Comparison of ENCODE assay signal across 21 cellular contexts in the genomic region with DNA sequence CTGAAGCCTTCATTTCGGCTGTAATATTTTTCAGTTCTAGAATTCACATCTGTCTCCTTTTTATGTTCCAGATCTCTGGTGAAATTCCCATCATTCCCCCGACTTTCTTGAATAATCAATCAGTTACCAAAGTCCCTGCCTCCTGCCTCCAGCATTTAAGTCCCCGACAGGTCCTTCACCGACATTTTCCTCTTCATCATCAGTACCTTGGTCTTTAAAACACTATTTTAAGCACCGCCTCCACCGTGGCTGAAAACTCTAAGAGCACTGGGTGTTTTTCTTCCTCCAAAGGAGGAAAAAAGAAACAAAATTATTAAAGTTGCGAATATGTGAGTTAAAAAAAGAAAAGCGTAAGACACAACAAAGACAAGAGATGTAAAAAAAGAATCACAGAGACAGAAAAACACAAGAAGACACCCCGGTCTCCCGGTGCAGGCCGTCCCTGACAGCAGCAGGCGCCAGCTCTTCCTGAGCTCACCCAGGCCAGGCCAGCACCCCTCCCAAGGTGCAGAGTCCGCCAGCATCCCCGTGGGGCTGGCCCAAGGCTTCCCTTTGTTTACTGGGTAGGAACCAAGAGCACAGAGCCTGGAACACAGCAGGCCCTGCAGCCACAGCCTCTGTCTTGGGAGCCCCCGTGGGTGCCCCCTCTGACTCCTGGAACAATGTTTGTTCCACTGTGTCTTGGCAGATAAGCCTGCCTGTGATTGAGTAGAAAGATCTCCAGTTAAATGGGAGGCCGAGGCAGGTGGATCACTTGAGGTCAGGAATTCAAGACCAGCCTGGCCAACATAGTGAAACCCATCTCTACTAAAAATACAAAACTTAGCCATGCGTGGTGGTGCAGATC. TPM values are rescaled to one million over a fixed set of nuclear protein-coding genes. Genes with fewer than 3 reads are reported as not detected.
DNase-seq lines count a peak whose midpoint lies in the region; ATAC-seq, FAIRE-seq and TF ChIP-seq lines count a peak whose summit lies in the region.
"Had no signal": no experiment of that assay in that cellular context is flagged by ENCODE, and none has a peak within 500 bp of the region (broad histone marks: within the 10 kb centered on the region; RNA-seq: fewer than 3 reads in every experiment).

No MANE protein-coding gene starts in this region.

- TF ChIP-seq POLR2A in HepG2 (IDR thresholded peaks at IDR 0.05; ENCODE audit: insufficient read depth in 1 of 2, low read depth in 2 of 2, low read length in 2 of 2): no peak

- peak; percentile 61; the same call in 1 of the 2 replicates for TF ChIP-seq RAD21 in HepG2 (CRISPR knock-in tag; IDR thresholded peaks at IDR 0.05)

- H3K4me2 ChIP-seq in HepG2 (ENCODE audit: low read depth, low read length): peak overlapping the region; percentile 44

- POLR2A ChIA-PET in HepG2 (lab: Yijun Ruan, JAX): interaction anchor here (0.6 kb wide), 1 partner anchor 13 kb away, joined by 3 read pairs; no protein-coding TSS in a partner anchor

- WGBS in HepG2 (ENCODE audit: low lambda C conversion rate): 45% methylated on average over 13 of the region's 17 CpGs

- no peaks in the 10 kb centered on the region for H3K27me3 Mint-ChIP-seq in activated naive CD4-positive, alpha-beta T cell treated with anti-CD3 and anti-CD28 coated beads, Interleukin-2, amount 10 ng/mL, durations not matched to agents 7 days and 5 days
- no peaks in the 10 kb centered on the region for H3K27me3 Mint-ChIP-seq in activated T-helper 2 cell treated with anti-CD3 and anti-CD28 coated beads, Interferon-gamma antibody, Interleukin-2, Interleukin-4, amounts not matched to agents 10 μg/mL and 5 μg/mL and 100 μg/mL, durations not matched to agents 14 hours and 24 hours and 36 hours (ENCODE audit: low read depth)
- no peaks in the 10 kb centered on the region for H3K27me3 Mint-ChIP-seq in stimulated activated naive CD8-positive, alpha-beta T cell treated with anti-CD3 and anti-CD28 coated beads, Interleukin-15, amount 100 ng/mL, for 72 hours
- H3K27me3 Mint-ChIP-seq in T-helper 2 cell treated with Interferon-gamma antibody and Interleukin-4, amounts not matched to agents 5 μg/mL and 100 μg/mL, for 36 hours (ENCODE audit: low read depth): no peaks in the 10 kb centered on the region

- H3K4me1 ChIP-seq in HepG2 (ENCODE audit: insufficient read depth, low read length): peaks cover 22% of the 10 kb centered on the region

- ATAC-seq in activated naive CD4-positive, alpha-beta T cell treated with anti-CD3 and anti-CD28 coated beads, Interleukin-2, amount 50 U/mL, for 72 hours: no peak
- ATAC-seq in HepG2 (peak; percentile 98), GM21381 (IDR thresholded peaks at IDR 0.05; ENCODE audit: unreplicated experiment) (no peak), GM21576 (IDR thresholded peaks at IDR 0.05; ENCODE audit: unreplicated experiment) (no peak)
- no peak for ATAC-seq in stimulated activated naive CD8-positive, alpha-beta T cell treated with anti-CD3 and anti-CD28 coated beads, Interleukin-15, amount 100 ng/mL, for 72 hours

- no peak overlapping the region; the same call in 1 of the 2 replicates for H3K9ac ChIP-seq in HepG2 (ENCODE audit: insufficient read depth, low read depth, low read length)

- H3K36me3 ChIP-seq in HepG2 (replicated peaks in 1 of 2; ENCODE audit: control insufficient read depth in 1 of 2, insufficient read depth in 2 of 2, low read length in 2 of 2): peaks cover 7 to 25% of the 10 kb centered on the region in 2 experiments

- CTCF ChIA-PET in activated naive CD4-positive, alpha-beta T cell treated with anti-CD3 and anti-CD28 coated beads, Interleukin-2, amount 10 ng/mL, durations not matched to agents 7 days and 5 days (lab: Charles Lee): no interaction called here
- CTCF ChIA-PET in HepG2 (lab: Yijun Ruan, JAX; ENCODE audit: low intra/inter-chr PET ratio, low total read pairs): no interaction called here

- no peak for TF ChIP-seq EP300 in HepG2 (IDR thresholded peaks at IDR 0.05; ENCODE audit: low read depth in 2 of 2, low read length in 2 of 2)
- no peak for TF ChIP-seq EP300 in HepG2 (CRISPR knock-in tag; IDR thresholded peaks at IDR 0.05; ENCODE audit: borderline replicate concordance)

- H2AFZ ChIP-seq in HepG2 (ENCODE audit: low read length): no peak overlapping the region

- peak; percentile 36 for TF ChIP-seq CTCF in HepG2 (CRISPR knock-in tag; IDR thresholded peaks at IDR 0.05)

- no peaks in the 10 kb centered on the region for H4K20me1 ChIP-seq in HepG2 (ENCODE audit: insufficient read depth, low read length)

- no peaks in the 10 kb centered on the region for H3K9me3 Mint-ChIP-seq in activated naive CD4-positive, alpha-beta T cell treated with anti-CD3 and anti-CD28 coated beads, Interleukin-2, amount 10 ng/mL, durations not matched to agents 7 days and 5 days
- H3K9me3 Mint-ChIP-seq in activated naive CD4-positive, alpha-beta T cell treated with anti-CD3 and anti-CD28 coated beads, Interleukin-2, amount 50 U/mL, for 72 hours: no peaks in the 10 kb centered on the region
- no peaks in the 10 kb centered on the region for H3K9me3 Mint-ChIP-seq in activated T-helper 2 cell treated with anti-CD3 and anti-CD28 coated beads, Interferon-gamma antibody, Interleukin-2, Interleukin-4, amounts not matched to agents 10 μg/mL and 5 μg/mL and 100 μg/mL, durations not matched to agents 14 hours and 24 hours and 36 hours
- H3K9me3 Mint-ChIP-seq in stimulated activated naive CD8-positive, alpha-beta T cell treated with anti-CD3 and anti-CD28 coated beads, Interleukin-15, amount 100 ng/mL, for 72 hours: no peaks in the 10 kb centered on the region
- H3K9me3 Mint-ChIP-seq in T-helper 2 cell treated with Interferon-gamma antibody and Interleukin-4, amounts not matched to agents 5 μg/mL and 100 μg/mL, for 36 hours: no peaks in the 10 kb centered on the region

- no peak overlapping the region for H3K4me3 Mint-ChIP-seq in activated naive CD4-positive, alpha-beta T cell treated with anti-CD3 and anti-CD28 coated beads, Interleukin-2, amount 10 ng/mL, durations not matched to agents 7 days and 5 days
- H3K4me3 Mint-ChIP-seq in activated T-helper 2 cell treated with anti-CD3 and anti-CD28 coated beads, Interferon-gamma antibody, Interleukin-2, Interleukin-4, amounts not matched to agents 10 μg/mL and 5 μg/mL and 100 μg/mL, durations not matched to agents 14 hours and 24 hours and 36 hours (ENCODE audit: low read depth): no peak overlapping the region
- no peak overlapping the region for H3K4me3 Mint-ChIP-seq in stimulated activated naive CD8-positive, alpha-beta T cell treated with anti-CD3 and anti-CD28 coated beads, Interleukin-15, amount 100 ng/mL, for 72 hours
- H3K4me3 Mint-ChIP-seq in T-helper 2 cell treated with Interferon-gamma antibody and Interleukin-4, amounts not matched to agents 5 μg/mL and 100 μg/mL, for 36 hours: no peak overlapping the region

- DNase-seq in activated naive CD4-positive, alpha-beta T cell treated with anti-CD3 and anti-CD28 coated beads, Interleukin-2, amount 10 ng/mL, durations not matched to agents 7 days and 5 days: no peak
- DNase-seq in activated naive CD4-positive, alpha-beta T cell treated with anti-CD3 and anti-CD28 coated beads, Interleukin-2, amount 50 U/mL, for 72 hours (ENCODE audit: low spot score in 2 of 2): no peak
- DNase-seq in activated T-helper 2 cell treated with anti-CD3 and anti-CD28 coated beads, Interferon-gamma antibody, Interleukin-2, Interleukin-4, amounts not matched to agents 10 μg/mL and 5 μg/mL and 100 μg/mL, durations not matched to agents 14 hours and 24 hours and 36 hours (ENCODE audit: low spot score): no peak
- DNase-seq in HepG2 (ENCODE audit: low spot score): peak; percentile 72
- no peak for DNase-seq in stimulated activated naive CD8-positive, alpha-beta T cell treated with anti-CD3 and anti-CD28 coated beads, Interleukin-15, amount 100 ng/mL, for 72 hours
- no peak for DNase-seq in T-helper 2 cell treated with Interferon-gamma antibody and Interleukin-4, amounts not matched to agents 5 μg/mL and 100 μg/mL, for 36 hours (ENCODE audit: low spot score)
- DNase-seq: GF-D8; GOT3; KG1; NCI-H1436 treated with DMSO at 0.1 percent for 48 hours; NCI-H2029 treated with DMSO at 0.1 percent for 48 hours; NCI-H2171 treated with DMSO at 0.1 percent for 48 hours; NCI-H446 treated with DMSO at 0.1 percent for 48 hours; NK-92 treated with Interleukin-12 subunit alpha and Interleukin-12 subunit beta, amount 100 ng/mL, for 24 hours had no signal

- peaks cover 62% of the 10 kb centered on the region for H3K36me3 Mint-ChIP-seq in activated naive CD4-positive, alpha-beta T cell treated with anti-CD3 and anti-CD28 coated beads, Interleukin-2, amount 10 ng/mL, durations not matched to agents 7 days and 5 days
- H3K36me3 Mint-ChIP-seq in activated naive CD4-positive, alpha-beta T cell treated with anti-CD3 and anti-CD28 coated beads, Interleukin-2, amount 50 U/mL, for 72 hours: peaks cover 26 to 34% of the 10 kb centered on the region in 2 donors
- H3K36me3 Mint-ChIP-seq in activated T-helper 2 cell treated with anti-CD3 and anti-CD28 coated beads, Interferon-gamma antibody, Interleukin-2, Interleukin-4, amounts not matched to agents 10 μg/mL and 5 μg/mL and 100 μg/mL, durations not matched to agents 14 hours and 24 hours and 36 hours (ENCODE audit: low read depth): peaks cover 73% of the 10 kb centered on the region
- H3K36me3 Mint-ChIP-seq in T-helper 2 cell treated with Interferon-gamma antibody and Interleukin-4, amounts not matched to agents 5 μg/mL and 100 μg/mL, for 36 hours (ENCODE audit: low read depth): peaks cover 55% of the 10 kb centered on the region

- H3K27ac Mint-ChIP-seq in activated naive CD4-positive, alpha-beta T cell treated with anti-CD3 and anti-CD28 coated beads, Interleukin-2, amount 10 ng/mL, durations not matched to agents 7 days and 5 days: peak overlapping the region; percentile 8
- peak overlapping the region in 1 of 2 donors; percentile 47 for H3K27ac Mint-ChIP-seq in activated naive CD4-positive, alpha-beta T cell treated with anti-CD3 and anti-CD28 coated beads, Interleukin-2, amount 50 U/mL, for 72 hours
- peak overlapping the region; percentile 7 for H3K27ac Mint-ChIP-seq in activated T-helper 2 cell treated with anti-CD3 and anti-CD28 coated beads, Interferon-gamma antibody, Interleukin-2, Interleukin-4, amounts not matched to agents 10 μg/mL and 5 μg/mL and 100 μg/mL, durations not matched to agents 14 hours and 24 hours and 36 hours
- H3K27ac Mint-ChIP-seq in stimulated activated naive CD8-positive, alpha-beta T cell treated with anti-CD3 and anti-CD28 coated beads, Interleukin-15, amount 100 ng/mL, for 72 hours: peak overlapping the region; percentile 23 to 91
- no peak overlapping the region for H3K27ac Mint-ChIP-seq in T-helper 2 cell treated with Interferon-gamma antibody and Interleukin-4, amounts not matched to agents 5 μg/mL and 100 μg/mL, for 36 hours

- H3K79me2 ChIP-seq in HepG2 (ENCODE audit: insufficient read depth, low read length): no peaks in the 10 kb centered on the region

- no peaks in the 10 kb centered on the region for H3K9me3 ChIP-seq in HepG2 (ENCODE audit: low read length)

- BruUV-seq in HepG2 (replicated peaks; lab: Mats Ljungman, UMichigan): TSS peak; percentile 24

- H3K4me3 ChIP-seq in HepG2 (replicated peaks in 1 of 3; ENCODE audit: insufficient read depth in 1 of 3, low read depth in 2 of 3, low read length in 3 of 3): no peak overlapping the region
- H3K4me3 ChIP-seq: BLaER1 treated with 17β-estradiol and CSF1 and Interleukin-3, amounts not matched to agents 10 nM and 100 nM had no signal

- in situ Hi-C loops in HepG2 (cut with HindIII; ENCODE audit: extremely low pct_ligation_motif_present, low pct_unique_long_range_greater_than_20kb): no loop called here

- H3K4me1 Mint-ChIP-seq in activated naive CD4-positive, alpha-beta T cell treated with anti-CD3 and anti-CD28 coated beads, Interleukin-2, amount 10 ng/mL, durations not matched to agents 7 days and 5 days: peaks cover 28% of the 10 kb centered on the region
- peaks cover 23% of the 10 kb centered on the region for H3K4me1 Mint-ChIP-seq in activated T-helper 2 cell treated with anti-CD3 and anti-CD28 coated beads, Interferon-gamma antibody, Interleukin-2, Interleukin-4, amounts not matched to agents 10 μg/mL and 5 μg/mL and 100 μg/mL, durations not matched to agents 14 hours and 24 hours and 36 hours (ENCODE audit: low read depth)
- peaks cover 30% of the 10 kb centered on the region for H3K4me1 Mint-ChIP-seq in stimulated activated naive CD8-positive, alpha-beta T cell treated with anti-CD3 and anti-CD28 coated beads, Interleukin-15, amount 100 ng/mL, for 72 hours
- H3K4me1 Mint-ChIP-seq in T-helper 2 cell treated with Interferon-gamma antibody and Interleukin-4, amounts not matched to agents 5 μg/mL and 100 μg/mL, for 36 hours (ENCODE audit: low read depth): peaks cover 20% of the 10 kb centered on the region

- H3K27me3 ChIP-seq in HepG2 (ENCODE audit: control insufficient read depth in 1 of 2, insufficient read depth in 2 of 2, low read length in 2 of 2): no peaks in the 10 kb centered on the region
- H3K27me3 ChIP-seq: BLaER1 treated with 17β-estradiol and CSF1 and Interleukin-3, amounts not matched to agents 10 nM and 100 nM had no signal

- peak; percentile 86 for FAIRE-seq in HepG2 (lab: Jason Lieb, UNC)
- FAIRE-seq: A204.1, GM12891, GM18507 had no signal

- peak overlapping the region; percentile 56 for H3K27ac ChIP-seq in HepG2 (ENCODE audit: extremely low read length, insufficient read depth, low read length)

- intact Hi-C loops in activated T-helper 2 cell treated with anti-CD3 and anti-CD28 coated beads, Interferon-gamma antibody, Interleukin-2, Interleukin-4, amounts not matched to agents 10 μg/mL and 5 μg/mL and 100 μg/mL, durations not matched to agents 14 hours and 24 hours and 36 hours (cut with micrococcal nuclease): no loop called here
- intact Hi-C loops in HepG2 (cut with micrococcal nuclease; ENCODE audit: unreplicated experiment): loop anchor here (1.0 kb wide), 1 partner anchor 61 kb away; no protein-coding TSS in a partner anchor

RNA-seq across cellular contexts. Expression of gene CPLX1, which starts 49.3 kb away (rescaled TPM):
- total RNA-seq in activated naive CD4-positive, alpha-beta T cell treated with anti-CD3 and anti-CD28 coated beads, Interleukin-2, amount 50 U/mL, for 72 hours: 1 to 10 TPM in 1 of 2 donors, under 1 TPM in 1; 0.11 to 1.9 TPM
- 0.64 and 0.74 TPM in 2 replicates for total RNA-seq in activated T-helper 2 cell treated with anti-CD3 and anti-CD28 coated beads, Interferon-gamma antibody, Interleukin-2, Interleukin-4, amounts not matched to agents 10 μg/mL and 5 μg/mL and 100 μg/mL, durations not matched to agents 14 hours and 24 hours and 36 hours
- total RNA-seq in HepG2 (2016; rRNA removed; fragmentation: Illumina TruSeq; extraction: Trizol): 0.18 and 0.36 TPM in 2 replicates
- 0.30 TPM in 1 of 2 replicates, not detected in the other for total RNA-seq in HepG2 (2016; cell fraction: cytosol; rRNA removed; fragmentation: Illumina TruSeq; extraction: Trizol; ENCODE audit: low read depth)
- total RNA-seq in HepG2 (2016; cell fraction: insoluble cytoplasmic fraction; rRNA removed; fragmentation: Illumina TruSeq; extraction: Trizol): 0.16 and 0.24 TPM in 2 replicates
- total RNA-seq in HepG2 (2016; cell fraction: membrane; rRNA removed; fragmentation: Illumina TruSeq; extraction: Trizol): 0.37 and 0.48 TPM in 2 replicates
- not detected in 2 replicates for total RNA-seq in HepG2 (2016; cell fraction: nucleus; rRNA removed; fragmentation: Illumina TruSeq; extraction: Trizol)
- polyA plus RNA-seq in HepG2 (2011; rRNA removed): 0.18 and 0.57 TPM in 2 replicates
- 0.08 and 0.18 TPM in 2 replicates for polyA plus RNA-seq in HepG2 (2011; cell fraction: cytosol; rRNA removed)
- 0.58 and 0.95 TPM in 2 replicates for polyA plus RNA-seq in HepG2 (2011; cell fraction: nucleus; rRNA removed)
- polyA plus RNA-seq in HepG2 (2012): 0.87 and 3.8 TPM in 2 replicates
- 0.68 and 0.69 TPM in 2 replicates for polyA plus RNA-seq in HepG2 (2016; cell fraction: cytosol; fragmentation: Illumina TruSeq; extraction: Trizol; ENCODE audit: low read depth)
- 0.49 and 0.90 TPM in 2 replicates for polyA plus RNA-seq in HepG2 (2016; cell fraction: insoluble cytoplasmic fraction; fragmentation: Illumina TruSeq; extraction: Trizol; ENCODE audit: low read depth)
- polyA plus RNA-seq in HepG2 (2016; cell fraction: membrane; fragmentation: Illumina TruSeq; extraction: Trizol; ENCODE audit: low read depth): 0.89 and 1.3 TPM in 2 replicates
- polyA plus RNA-seq in HepG2 (2016; cell fraction: nucleus; fragmentation: Illumina TruSeq; extraction: Trizol; ENCODE audit: insufficient read depth, low read depth): 0.38 and 0.60 TPM in 2 replicates
- 0.12 and 0.68 TPM in 2 replicates for polyA minus RNA-seq in HepG2 (2011; rRNA and poly(A)+ RNA removed; ENCODE audit: low replicate concordance)
- 0.30 TPM in 1 of 2 replicates, not detected in the other for polyA minus RNA-seq in HepG2 (2011; cell fraction: cytosol; rRNA and poly(A)+ RNA removed)
- polyA minus RNA-seq in HepG2 (2011; cell fraction: nucleus; rRNA and poly(A)+ RNA removed): 0.25 TPM in 1 of 2 replicates, not detected in the other
- total RNA-seq: RPMI7951 had no signal

RNA-seq across cellular contexts. Expression of gene GAK, which starts 56.9 kb away (rescaled TPM):
- total RNA-seq in activated naive CD4-positive, alpha-beta T cell treated with anti-CD3 and anti-CD28 coated beads, Interleukin-2, amount 50 U/mL, for 72 hours: 100 to 1,000 TPM; 124 to 171 TPM
- total RNA-seq in activated T-helper 2 cell treated with anti-CD3 and anti-CD28 coated beads, Interferon-gamma antibody, Interleukin-2, Interleukin-4, amounts not matched to agents 10 μg/mL and 5 μg/mL and 100 μg/mL, durations not matched to agents 14 hours and 24 hours and 36 hours: 123 and 125 TPM in 2 replicates
- 28.0 and 44.3 TPM in 2 replicates for total RNA-seq in HepG2 (2016; rRNA removed; fragmentation: Illumina TruSeq; extraction: Trizol)
- 9.9 and 11.6 TPM in 2 replicates for total RNA-seq in HepG2 (2016; cell fraction: cytosol; rRNA removed; fragmentation: Illumina TruSeq; extraction: Trizol; ENCODE audit: low read depth)
- total RNA-seq in HepG2 (2016; cell fraction: insoluble cytoplasmic fraction; rRNA removed; fragmentation: Illumina TruSeq; extraction: Trizol): 24.5 and 43.0 TPM in 2 replicates
- total RNA-seq in HepG2 (2016; cell fraction: membrane; rRNA removed; fragmentation: Illumina TruSeq; extraction: Trizol): 17.1 and 19.6 TPM in 2 replicates
- 31.0 and 34.6 TPM in 2 replicates for total RNA-seq in HepG2 (2016; cell fraction: nucleus; rRNA removed; fragmentation: Illumina TruSeq; extraction: Trizol)
- 17.5 and 22.2 TPM in 2 replicates for polyA plus RNA-seq in HepG2 (2011; rRNA removed)
- 10.0 and 13.8 TPM in 2 replicates for polyA plus RNA-seq in HepG2 (2011; cell fraction: cytosol; rRNA removed)
- polyA plus RNA-seq in HepG2 (2011; cell fraction: nucleus; rRNA removed): 116 and 155 TPM in 2 replicates
- 26.0 and 32.2 TPM in 2 replicates for polyA plus RNA-seq in HepG2 (2012)
- 5.1 and 5.7 TPM in 2 replicates for polyA plus RNA-seq in HepG2 (2016; cell fraction: cytosol; fragmentation: Illumina TruSeq; extraction: Trizol; ENCODE audit: low read depth)
- 23.9 and 29.6 TPM in 2 replicates for polyA plus RNA-seq in HepG2 (2016; cell fraction: insoluble cytoplasmic fraction; fragmentation: Illumina TruSeq; extraction: Trizol; ENCODE audit: low read depth)
- 12.2 TPM in 2 replicates for polyA plus RNA-seq in HepG2 (2016; cell fraction: membrane; fragmentation: Illumina TruSeq; extraction: Trizol; ENCODE audit: low read depth)
- polyA plus RNA-seq in HepG2 (2016; cell fraction: nucleus; fragmentation: Illumina TruSeq; extraction: Trizol; ENCODE audit: insufficient read depth, low read depth): 90.4 and 98.9 TPM in 2 replicates
- 24.0 and 27.1 TPM in 2 replicates for polyA minus RNA-seq in HepG2 (2011; rRNA and poly(A)+ RNA removed; ENCODE audit: low replicate concordance)
- 17.5 and 19.4 TPM in 2 replicates for polyA minus RNA-seq in HepG2 (2011; cell fraction: cytosol; rRNA and poly(A)+ RNA removed)
- polyA minus RNA-seq in HepG2 (2011; cell fraction: nucleus; rRNA and poly(A)+ RNA removed): 30.3 and 44.2 TPM in 2 replicates

RNA-seq across cellular contexts. Expression of gene TMEM175, which starts 57.1 kb away (rescaled TPM):
- 10 to 100 TPM; 12.1 to 13.9 TPM for total RNA-seq in activated naive CD4-positive, alpha-beta T cell treated with anti-CD3 and anti-CD28 coated beads, Interleukin-2, amount 50 U/mL, for 72 hours
- 11.8 and 12.9 TPM in 2 replicates for total RNA-seq in activated T-helper 2 cell treated with anti-CD3 and anti-CD28 coated beads, Interferon-gamma antibody, Interleukin-2, Interleukin-4, amounts not matched to agents 10 μg/mL and 5 μg/mL and 100 μg/mL, durations not matched to agents 14 hours and 24 hours and 36 hours
- total RNA-seq in HepG2 (2016; rRNA removed; fragmentation: Illumina TruSeq; extraction: Trizol): 1.6 and 5.1 TPM in 2 replicates
- 1.9 and 3.4 TPM in 2 replicates for total RNA-seq in HepG2 (2016; cell fraction: cytosol; rRNA removed; fragmentation: Illumina TruSeq; extraction: Trizol; ENCODE audit: low read depth)
- total RNA-seq in HepG2 (2016; cell fraction: insoluble cytoplasmic fraction; rRNA removed; fragmentation: Illumina TruSeq; extraction: Trizol): 1.1 and 3.6 TPM in 2 replicates
- 2.0 and 2.5 TPM in 2 replicates for total RNA-seq in HepG2 (2016; cell fraction: membrane; rRNA removed; fragmentation: Illumina TruSeq; extraction: Trizol)
- total RNA-seq in HepG2 (2016; cell fraction: nucleus; rRNA removed; fragmentation: Illumina TruSeq; extraction: Trizol): 5.8 and 6.7 TPM in 2 replicates
- 9.9 and 20.1 TPM in 2 replicates for polyA plus RNA-seq in HepG2 (2011; rRNA removed)
- 6.1 TPM in 2 replicates for polyA plus RNA-seq in HepG2 (2011; cell fraction: cytosol; rRNA removed)
- polyA plus RNA-seq in HepG2 (2011; cell fraction: nucleus; rRNA removed): 134 and 138 TPM in 2 replicates
- 7.2 and 10.7 TPM in 2 replicates for polyA plus RNA-seq in HepG2 (2012)
- 1.4 and 3.1 TPM in 2 replicates for polyA plus RNA-seq in HepG2 (2016; cell fraction: cytosol; fragmentation: Illumina TruSeq; extraction: Trizol; ENCODE audit: low read depth)
- polyA plus RNA-seq in HepG2 (2016; cell fraction: insoluble cytoplasmic fraction; fragmentation: Illumina TruSeq; extraction: Trizol; ENCODE audit: low read depth): 1.9 and 2.6 TPM in 2 replicates
- 1.9 and 2.2 TPM in 2 replicates for polyA plus RNA-seq in HepG2 (2016; cell fraction: membrane; fragmentation: Illumina TruSeq; extraction: Trizol; ENCODE audit: low read depth)
- 19.6 and 19.8 TPM in 2 replicates for polyA plus RNA-seq in HepG2 (2016; cell fraction: nucleus; fragmentation: Illumina TruSeq; extraction: Trizol; ENCODE audit: insufficient read depth, low read depth)
- polyA minus RNA-seq in HepG2 (2011; rRNA and poly(A)+ RNA removed; ENCODE audit: low replicate concordance): 15.5 and 17.1 TPM in 2 replicates
- polyA minus RNA-seq in HepG2 (2011; cell fraction: cytosol; rRNA and poly(A)+ RNA removed): 5.5 and 6.9 TPM in 2 replicates
- polyA minus RNA-seq in HepG2 (2011; cell fraction: nucleus; rRNA and poly(A)+ RNA removed): 8.6 and 9.7 TPM in 2 replicates
